In genomic region chr3:113233497-113233896, GRCh38 we compare ENCODE assay signal across 21 cellular contexts. TPM values are rescaled to one million over a fixed set of nuclear protein-coding genes. Genes with fewer than 3 reads are reported as not detected.
"Had no signal": no experiment of that assay in that cellular context is flagged by ENCODE, and none has a peak within 500 bp of the region (broad histone marks: within the 10 kb centered on the region; RNA-seq: fewer than 3 reads in every experiment).

No MANE protein-coding gene starts in this region.

- H3K27me3 ChIP-seq: colonic mucosa, gastrocnemius medialis, neural progenitor cell, ovary, right lobe of liver, stomach, thyroid gland, upper lobe of left lung had no signal

- H3K36me3 Mint-ChIP-seq: naive thymus-derived CD8-positive, alpha-beta T cell had no signal

- H3K27ac Mint-ChIP-seq: naive thymus-derived CD8-positive, alpha-beta T cell; progenitor cell of endocrine pancreas had no signal

- H3K4me1 ChIP-seq: colonic mucosa, right lobe of liver had no signal

- FAIRE-seq: endothelial cell of umbilical vein had no signal

- H3K27me3 Mint-ChIP-seq: progenitor cell of endocrine pancreas had no signal

- H3K4me1 Mint-ChIP-seq: naive thymus-derived CD8-positive, alpha-beta T cell had no signal

- H3K9me3 Mint-ChIP-seq: naive thymus-derived CD8-positive, alpha-beta T cell; neural progenitor cell had no signal

- H3K27ac ChIP-seq: colonic mucosa, neural progenitor cell, ovary, right lobe of liver, upper lobe of left lung had no signal

- H3K9me3 ChIP-seq: colonic mucosa, gastrocnemius medialis, mucosa of descending colon, ovary, right lobe of liver, stomach, thyroid gland, upper lobe of left lung had no signal

- H3K4me3 Mint-ChIP-seq: naive thymus-derived CD8-positive, alpha-beta T cell; neural progenitor cell had no signal

- H3K36me3 ChIP-seq: colonic mucosa, gastrocnemius medialis, ovary, right lobe of liver, stomach, thyroid gland, upper lobe of left lung had no signal

- ATAC-seq: gastrocnemius medialis; mucosa of descending colon; naive thymus-derived CD8-positive, alpha-beta T cell; right lobe of liver had no signal

- H3K4me3 ChIP-seq: colonic mucosa, gastrocnemius medialis, mucosa of descending colon, neural progenitor cell, ovary, right lobe of liver, skin epidermis, stomach, thyroid gland, upper lobe of left lung had no signal

- DNase-seq: caudate nucleus; colonic mucosa; dermis blood vessel endothelial cell; erythroblast; gastrocnemius medialis; kidney glomerular epithelial cell; mucosa of descending colon; naive thymus-derived CD8-positive, alpha-beta T cell; nucleus accumbens; ovary; right lobe of liver; stimulated activated CD4-positive, alpha-beta T cell treated with anti-CD3 and anti-CD28 coated beads, Interleukin-12 subunit alpha, Interleukin-12 subunit beta, amount 100 ng/mL, for 4 hours; stimulated activated naive CD4-positive, alpha-beta T cell; stomach; thyroid gland; upper lobe of left lung had no signal

RNA-seq across cellular contexts. Expression of gene BOC, which starts 22.1 kb away (rescaled TPM):
- total RNA-seq: endothelial cell of umbilical vein; lung microvascular endothelial cell; naive thymus-derived CD8-positive, alpha-beta T cell had no signal
- polyA plus RNA-seq: naive thymus-derived CD8-positive, alpha-beta T cell had no signal
